In the genomic region with DNA sequence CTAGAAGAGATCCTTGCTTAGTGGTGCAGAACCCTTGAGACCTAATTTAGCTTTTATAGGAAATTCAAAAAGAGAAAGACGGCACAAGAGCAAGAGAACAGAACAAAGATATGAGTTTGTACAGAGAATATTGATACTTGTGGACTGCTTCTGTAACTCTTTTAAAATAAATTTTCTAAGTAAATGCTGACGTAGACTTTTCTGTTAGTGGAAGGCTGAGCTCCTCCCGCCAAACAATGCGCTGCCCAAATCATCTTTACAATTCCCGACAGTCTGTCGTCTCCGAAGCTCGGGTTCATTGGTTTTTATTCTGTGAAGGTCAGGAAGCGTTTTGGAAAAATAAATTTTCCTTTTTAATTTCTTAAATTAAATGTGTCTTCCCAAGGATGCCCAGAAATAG, we compare ENCODE assay signal across 3 cellular contexts.
TF ChIP-seq lines count a peak whose summit lies in the region.

No MANE protein-coding gene starts in this region.

TF ChIP-seq in HepG2, 621 proteins besides CTCF, POLR2A, EP300 and RAD21:
- TF ChIP-seq MAFF (IDR thresholded peaks at IDR 0.05; ENCODE audit: low read depth, low read length) (peak; percentile 90), MAFK (conservative IDR thresholded peaks at IDR 0.05 in 1 of 2, IDR thresholded peaks at IDR 0.05 in 1 of 2; ENCODE audit: low read length in 2 of 2) (peak; percentile 87 to 94), RXRB (CRISPR knock-in tag; IDR thresholded peaks at IDR 0.05; ENCODE audit: borderline replicate concordance) (no peak)

TF ChIP-seq in IMR-90, 13 proteins besides CTCF, POLR2A, EP300 and RAD21:
- TF ChIP-seq MAFK (IDR thresholded peaks at IDR 0.05; ENCODE audit: low read depth, low read length) (peak; percentile 83), NFE2L2 (IDR thresholded peaks at IDR 0.05; ENCODE audit: low read depth, low read length) (no peak)

TF ChIP-seq in H1, 55 proteins besides CTCF, POLR2A, EP300 and RAD21:
- TF ChIP-seq BACH1 (IDR thresholded peaks at IDR 0.05; ENCODE audit: low read length) (no peak), SIN3A (conservative IDR thresholded peaks at IDR 0.05 in 1 of 2, IDR thresholded peaks at IDR 0.05 in 1 of 2; ENCODE audit: low read depth in 1 of 2, low read length in 2 of 2) (no peak), CREB1 (IDR thresholded peaks at IDR 0.05) (no peak), MAFK (IDR thresholded peaks at IDR 0.05; ENCODE audit: low read depth, low read length) (peak; percentile 53; the same call in 1 of the 2 replicates), EZH2 (IDR thresholded peaks at IDR 0.05; ENCODE audit: low read depth, low read length, severe bottlenecking) (no peak), POLR2AphosphoS5 (IDR thresholded peaks at IDR 0.05; ENCODE audit: low read depth, low read length) (no peak)
